In genomic region chr1:13828454-13829151, GRCh38 we compare ENCODE assay signal across 8 cellular contexts.
DNase-seq lines count a peak whose midpoint lies in the region; ATAC-seq and TF ChIP-seq lines count a peak whose summit lies in the region.

No MANE protein-coding gene starts in this region.

- DNase-seq in DMS153 treated with DMSO at 0.1 percent for 48 hours (lab: John Stamatoyannopoulos, UW; ENCODE audit: unreplicated experiment), result peak; percentile 60
- peak; percentile 52 for DNase-seq in UCSD-AML1 (lab: John Stamatoyannopoulos, UW; ENCODE audit: unreplicated experiment)
- DNase-seq in heart left ventricle, result no peak
- DNase-seq in spleen, result peak; percentile 76
- no peak for DNase-seq in NCI-H187 (lab: John Stamatoyannopoulos, UW)
- no peak for DNase-seq in epidermal melanocyte (ENCODE audit: insufficient read length, low spot score)

- H3K4me1 ChIP-seq in HEK293 (ENCODE audit: control insufficient read depth, insufficient read depth, low read length) (no peaks in the 10 kb centered on the region), heart left ventricle (peaks cover 0 to 3% (median 0%) of the 10 kb centered on the region in 12 donors), spleen (no peaks in the 10 kb centered on the region)

- ATAC-seq in heart left ventricle (peak in 2 of 4 donors; percentile 24 to 49), GM19035 (IDR thresholded peaks at IDR 0.05; ENCODE audit: unreplicated experiment) (no peak)

- H3K4me3 ChIP-seq in HEK293 (ENCODE audit: low read depth, low read length), result peak overlapping the region; percentile 4; the same call in 1 of the 2 replicates
- no peak overlapping the region for H3K4me3 ChIP-seq in heart left ventricle
- no peak overlapping the region for H3K4me3 ChIP-seq in spleen

- peak; percentile 52; the same call in 1 of the 2 replicates for TF ChIP-seq CTCF in HEK293 (tag by site-specific recombination; IDR thresholded peaks at IDR 0.05)
- peak in 10 of 12 donors; percentile 18 to 53 (median 40) for TF ChIP-seq CTCF in heart left ventricle (IDR thresholded peaks at IDR 0.05)
- TF ChIP-seq CTCF in spleen (IDR thresholded peaks at IDR 0.05 in 8 of 11, conservative IDR thresholded peaks at IDR 0.05 in 3 of 11), result peak in 6 of 11 experiments; percentile 27 to 60 (median 47)

- H3K27ac ChIP-seq in HEK293 (ENCODE audit: extremely low read depth, low read depth, low read length), result no peak overlapping the region
- H3K27ac ChIP-seq in heart left ventricle, result no peak overlapping the region
- H3K27ac ChIP-seq in spleen, result no peak overlapping the region

- CTCF ChIA-PET in HEK293 (lab: Yijun Ruan, JAX), result interaction anchor here (0.6 to 2.5 kb wide), 12 partner anchors 14 to 1571 kb away, joined by 3 to 14 read pairs (median 4); no protein-coding TSS in a partner anchor

- intact Hi-C loops in heart left ventricle (cut with DNase I) (loop anchor here in 3 of 10 donors (5.0 to 10.0 kb wide), 2 partner anchors 134 to 164 kb away; no protein-coding TSS in a partner anchor), spleen (cut with DNase I; ENCODE audit: low total_unique reads) (no loop called here)

- H3K27me3 ChIP-seq in heart left ventricle, result peaks cover 0 to 19% (median 0%) of the 10 kb centered on the region in 9 donors
- H3K27me3 ChIP-seq in spleen (replicated peaks in 1 of 7), result peaks cover 0 to 74% (median 24%) of the 10 kb centered on the region in 7 donors

- peaks cover 0 to under 1% of the 10 kb centered on the region in 2 experiments; a peak in 1 of 3 replicates for H3K36me3 ChIP-seq in HEK293 (ENCODE audit: control insufficient read depth in 2 of 2, insufficient read depth in 1 of 2, low read length in 2 of 2)
- peaks cover 0 to 4% (median 0%) of the 10 kb centered on the region in 9 donors for H3K36me3 ChIP-seq in heart left ventricle
- H3K36me3 ChIP-seq in spleen, result peaks cover 0 to 18% (median 1%) of the 10 kb centered on the region in 6 donors

- H3K9me3 ChIP-seq in HEK293 (ENCODE audit: control insufficient read depth, insufficient read depth, low read depth, low read length) (no peaks in the 10 kb centered on the region), heart left ventricle (no peaks in the 10 kb centered on the region), spleen (no peaks in the 10 kb centered on the region)

- POLR2A ChIA-PET in HEK293 (lab: Yijun Ruan, JAX), result no interaction called here

- TF ChIP-seq POLR2A in heart left ventricle (IDR thresholded peaks at IDR 0.05) (no peak), spleen (IDR thresholded peaks at IDR 0.05) (no peak)

- WGBS in heart left ventricle, 4 donors, result 47 to 61% (median 52%) methylated on average over 15 to 18 of the region's 18 CpGs
- 51 to 68% (median 60%) methylated on average over 10 to 18 of the region's 18 CpGs for WGBS in spleen, 5 donors

TF ChIP-seq in HEK293, 187 proteins besides CTCF, POLR2A, EP300 and RAD21:
- TF ChIP-seq ZNF664 (tag by site-specific recombination; IDR thresholded peaks at IDR 0.05), result no peak
- TF ChIP-seq, protein P1, sequence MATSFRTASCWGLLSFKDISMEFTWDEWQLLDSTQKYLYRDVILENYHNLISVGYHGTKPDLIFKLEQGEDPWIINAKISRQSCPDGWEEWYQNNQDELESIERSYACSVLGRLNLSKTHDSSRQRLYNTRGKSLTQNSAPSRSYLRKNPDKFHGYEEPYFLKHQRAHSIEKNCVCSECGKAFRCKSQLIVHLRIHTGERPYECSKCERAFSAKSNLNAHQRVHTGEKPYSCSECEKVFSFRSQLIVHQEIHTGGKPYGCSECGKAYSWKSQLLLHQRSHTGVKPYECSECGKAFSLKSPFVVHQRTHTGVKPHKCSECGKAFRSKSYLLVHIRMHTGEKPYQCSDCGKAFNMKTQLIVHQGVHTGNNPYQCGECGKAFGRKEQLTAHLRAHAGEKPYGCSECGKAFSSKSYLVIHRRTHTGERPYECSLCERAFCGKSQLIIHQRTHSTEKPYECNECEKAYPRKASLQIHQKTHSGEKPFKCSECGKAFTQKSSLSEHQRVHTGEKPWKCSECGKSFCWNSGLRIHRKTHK (tag by site-specific recombination; IDR thresholded peaks at IDR 0.05), result no peak

Comparison
In these comparisons a context has a peak if more than half of its experiments do, and no peak if none do; other contexts are left out.
1. DNase-seq: peak in DMS153 treated with DMSO at 0.1 percent for 48 hours (single experiment), UCSD-AML1 (single experiment) and spleen (single experiment); none in heart left ventricle (0 of 5), NCI-H187 (0 of 2) and epidermal melanocyte (single experiment).
2. Peak in every context shown above with its lines, with median percentiles within 50 percentile points of each other: CTCF ChIP-seq.